Comparison of ENCODE assay signal across 19 cellular contexts in genomic region chr9:95533996-95534680, GRCh38. TPM values are rescaled to one million over a fixed set of nuclear protein-coding genes. Genes with fewer than 3 reads are reported as not detected.
A peak's percentile ranks its signal among the peaks of the same experiment; 100 is the strongest.
DNase-seq lines count a peak whose midpoint lies in the region; ATAC-seq and TF ChIP-seq lines count a peak whose summit lies in the region.
"Had no signal": no experiment of that assay in that cellular context is flagged by ENCODE, and none has a peak within 500 bp of the region (broad histone marks: within the 10 kb centered on the region; RNA-seq: fewer than 3 reads in every experiment).

No MANE protein-coding gene starts in this region.

- DNase-seq in HCT116 (ENCODE audit: low read depth, low spot score) (no peak), SJCRH30 (peak; percentile 88 to 90), islet precursor cell (peak; percentile 71), smooth muscle cell (lab: John Stamatoyannopoulos, UW; ENCODE audit: unreplicated experiment) (no peak), 8988T (no peak), dorsolateral prefrontal cortex (no peak)
- no peak for DNase-seq in activated CD4-positive, alpha-beta T cell treated with anti-CD3 and anti-CD28 coated beads, Interleukin-2, amount 50 U/mL, for 48 hours
- DNase-seq: CD4-positive, CD25-positive, alpha-beta regulatory T cell; CD8-positive, alpha-beta T cell; DMS 273 treated with DMSO at 0.1 percent for 48 hours; DMS79; EL; GDM1; GM23248; H9; HFFc6 had no signal

- H3K79me2 ChIP-seq in HCT116 (ENCODE audit: insufficient read depth, low read length) (no peaks in the 10 kb centered on the region), smooth muscle cell (ENCODE audit: low read depth) (no peaks in the 10 kb centered on the region)

- no peaks in the 10 kb centered on the region for H3F3A ChIP-seq in smooth muscle cell (ENCODE audit: low read depth)

- TF ChIP-seq RAD21 in HCT116 (IDR thresholded peaks at IDR 0.05; ENCODE audit: low read depth) = no peak

- WGBS in smooth muscle cell (ENCODE audit: low lambda C conversion rate) = 56% methylated on average over 8 of the region's 8 CpGs

- H3K9me2 ChIP-seq in HCT116 (ENCODE audit: insufficient read depth) = no peaks in the 10 kb centered on the region

- POLR2A ChIA-PET in HCT116 (lab: Charles Lee) = no interaction called here

- H3K4me2 ChIP-seq in HCT116 (ENCODE audit: low read length) (peak overlapping the region; percentile 17; the same call in 1 of the 2 replicates), smooth muscle cell (peak overlapping the region; percentile 37)
- H3K4me2 ChIP-seq: BLaER1 had no signal

- intact Hi-C loops in HCT116 (cut with micrococcal nuclease) (no loop called here), dorsolateral prefrontal cortex (cut with DNase I) (no loop called here)

- no peak overlapping the region for H3K4me3 ChIP-seq in HCT116 (replicated peaks in 1 of 2; ENCODE audit: low read depth in 1 of 2, low read length in 2 of 2)
- no peak overlapping the region for H3K4me3 ChIP-seq in SJCRH30
- no peak overlapping the region for H3K4me3 ChIP-seq in smooth muscle cell
- H3K4me3 ChIP-seq in dorsolateral prefrontal cortex = no peak overlapping the region
- H3K4me3 ChIP-seq: BLaER1, GM12878, GM23248 had no signal

- H3K36me3 ChIP-seq in HCT116 (ENCODE audit: control insufficient read depth in 1 of 2, insufficient read depth in 2 of 2, low read length in 2 of 2) = no peaks in the 10 kb centered on the region
- no peaks in the 10 kb centered on the region for H3K36me3 ChIP-seq in SJCRH30
- no peaks in the 10 kb centered on the region for H3K36me3 ChIP-seq in smooth muscle cell (ENCODE audit: low read depth)
- H3K36me3 ChIP-seq: BLaER1 had no signal

- H3K27ac ChIP-seq in HCT116 (ENCODE audit: low read depth, low read length) (no peak overlapping the region), SJCRH30 (no peak overlapping the region; the same call in 1 of the 2 replicates), smooth muscle cell (ENCODE audit: low read depth) (no peak overlapping the region), dorsolateral prefrontal cortex (no peak overlapping the region)
- H3K27ac ChIP-seq: BLaER1, C4-2B, GM23248 had no signal

- BruUV-seq in HCT116 (replicated peaks; lab: Mats Ljungman, UMichigan) = no TSS peak

- RAD21 ChIA-PET in HCT116 (lab: Charles Lee; ENCODE audit: low non-redundant PET in 1 of 2, low total read pairs in 2 of 2, uncharacterized antibody in 2 of 2, unreplicated experiment in 2 of 2) = no interaction called here

- no peak overlapping the region for H3K9ac ChIP-seq in HCT116 (ENCODE audit: low read length)
- no peak overlapping the region for H3K9ac ChIP-seq in smooth muscle cell (ENCODE audit: low read depth)
- H3K9ac ChIP-seq: BLaER1, GM23248 had no signal

- no peaks in the 10 kb centered on the region; the same call in 1 of the 2 replicates for H3K27me3 ChIP-seq in HCT116 (ENCODE audit: insufficient read depth, low read length)
- H3K27me3 ChIP-seq in SJCRH30 = no peaks in the 10 kb centered on the region
- no peaks in the 10 kb centered on the region for H3K27me3 ChIP-seq in smooth muscle cell (ENCODE audit: low read depth)
- H3K27me3 ChIP-seq in dorsolateral prefrontal cortex = no peaks in the 10 kb centered on the region
- H3K27me3 ChIP-seq: BLaER1 had no signal

- no peak for TF ChIP-seq POLR2A in HCT116 (IDR thresholded peaks at IDR 0.05; ENCODE audit: borderline replicate concordance, extremely low read depth, insufficient read depth, insufficient read length)

- H2AFZ ChIP-seq in HCT116 (ENCODE audit: low read depth, low read length, poor library complexity, severe bottlenecking) (no peak overlapping the region), smooth muscle cell (ENCODE audit: low read depth) (no peak overlapping the region)
- H2AFZ ChIP-seq: GM23248 had no signal

- CTCF ChIA-PET in HCT116 (lab: Charles Lee) = no interaction called here

- TF ChIP-seq CTCF in HCT116 (IDR thresholded peaks at IDR 0.05 in 2 of 3, conservative IDR thresholded peaks at IDR 0.05 in 1 of 3; ENCODE audit: borderline replicate concordance in 1 of 3, insufficient read depth in 1 of 3, low read depth in 2 of 3, low read length in 2 of 3) (no peak), smooth muscle cell (IDR thresholded peaks at IDR 0.05; ENCODE audit: borderline replicate concordance, insufficient read depth, poor library complexity, severe bottlenecking) (no peak), dorsolateral prefrontal cortex (IDR thresholded peaks at IDR 0.05 in 54 of 56, conservative IDR thresholded peaks at IDR 0.05 in 2 of 56; ENCODE audit: low read depth in 1 of 56, partially characterized antibody in 56 of 56) (no peak)

- H3K9me3 ChIP-seq in HCT116 (ENCODE audit: control insufficient read depth in 1 of 2, insufficient read depth in 1 of 2, low read depth in 1 of 2, low read length in 2 of 2) = no peaks in the 10 kb centered on the region
- no peaks in the 10 kb centered on the region for H3K9me3 ChIP-seq in SJCRH30 (replicated peaks)
- H3K9me3 ChIP-seq in smooth muscle cell (replicated peaks; ENCODE audit: low read depth) = no peaks in the 10 kb centered on the region
- H3K9me3 ChIP-seq: BLaER1 had no signal

- H4K20me1 ChIP-seq in HCT116 (ENCODE audit: insufficient read depth) = no peaks in the 10 kb centered on the region
- no peaks in the 10 kb centered on the region for H4K20me1 ChIP-seq in smooth muscle cell (ENCODE audit: low read depth)
- H4K20me1 ChIP-seq: BLaER1 had no signal

- ATAC-seq in HCT116 = peak; percentile 55; the same call in 1 of the 2 replicates
- ATAC-seq: CD8-positive, alpha-beta T cell; GM12878 had no signal

- peaks cover 2 to 6% of the 10 kb centered on the region in 2 experiments; a peak in 2 of 4 replicates for H3K4me1 ChIP-seq in HCT116 (ENCODE audit: control insufficient read depth in 1 of 2, insufficient read depth in 2 of 2, low read length in 2 of 2)
- H3K4me1 ChIP-seq in SJCRH30 = peaks cover 17% of the 10 kb centered on the region
- no peaks in the 10 kb centered on the region for H3K4me1 ChIP-seq in smooth muscle cell (ENCODE audit: low read depth)
- H3K4me1 ChIP-seq: BLaER1 had no signal

TF ChIP-seq in HCT116, 20 proteins besides CTCF, POLR2A, EP300 and RAD21:
- no peak for TF ChIP-seq EZH2phosphoT487 (IDR thresholded peaks at IDR 0.05; ENCODE audit: borderline replicate concordance)
- no peak for TF ChIP-seq CEBPB (IDR thresholded peaks at IDR 0.05; ENCODE audit: low read depth)
- TF ChIP-seq ELF1 (IDR thresholded peaks at IDR 0.05; ENCODE audit: borderline replicate concordance, low read depth) = no peak
- no peak for TF ChIP-seq MAX (IDR thresholded peaks at IDR 0.05)
- TF ChIP-seq, protein P1, sequence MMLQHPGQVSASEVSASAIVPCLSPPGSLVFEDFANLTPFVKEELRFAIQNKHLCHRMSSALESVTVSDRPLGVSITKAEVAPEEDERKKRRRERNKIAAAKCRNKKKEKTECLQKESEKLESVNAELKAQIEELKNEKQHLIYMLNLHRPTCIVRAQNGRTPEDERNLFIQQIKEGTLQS (IDR thresholded peaks at IDR 0.05) = no peak
- TF ChIP-seq SIN3A (IDR thresholded peaks at IDR 0.05; ENCODE audit: low read depth) = no peak
- TF ChIP-seq EZH2 (IDR thresholded peaks at IDR 0.05) = no peak
- TF ChIP-seq REST (IDR thresholded peaks at IDR 0.05; ENCODE audit: low read depth) = 0 out of 2 replicates have a peak, but pooled peaks have one; percentile 12
- no peak for TF ChIP-seq ZFX (IDR thresholded peaks at IDR 0.05)
TF ChIP-seq in HCT116: peak in this region for 1.

RNA-seq across cellular contexts. Expression of gene PTCH1, which starts 17.4 kb away (rescaled TPM):
- total RNA-seq in HCT116 (2021; ENCODE audit: unreplicated experiment) (15.2 TPM), smooth muscle cell (6.3 and 20.6 TPM in 2 replicates), dorsolateral prefrontal cortex (100 to 1,000 TPM in 1 of 120 experiments, 10 to 100 TPM in 119; 17.9 to 104 (median 46.0) TPM)
- 6.2 and 8.0 TPM in 2 replicates for polyA plus RNA-seq in HCT116 (2012)
- 35.2 and 39.2 TPM in 2 replicates for total RNA-seq in SJCRH30 (2014; rRNA removed; shearing (Covaris generic))
- 3.7 and 5.8 TPM in 2 replicates for polyA plus RNA-seq in smooth muscle cell

Comparison
In these comparisons a context has a peak if more than half of its experiments do, and no peak if none do; other contexts are left out.
1. DNase-seq: peak in SJCRH30 (2 of 2) and islet precursor cell (single experiment); none in HCT116 (single experiment), smooth muscle cell (single experiment), 8988T (single experiment), activated CD4-positive, alpha-beta T cell treated with anti-CD3 and anti-CD28 coated beads, Interleukin-2, amount 50 U/mL, for 48 hours (0 of 2) and dorsolateral prefrontal cortex (0 of 10).